12 cellular contexts compared by ENCODE assay signal in genomic region chr16:3262517-3262916, GRCh38. TPM values are rescaled to one million over a fixed set of nuclear protein-coding genes. Genes with fewer than 3 reads are reported as not detected.
A peak's percentile ranks its signal among the peaks of the same experiment; 100 is the strongest.
DNase-seq lines count a peak whose midpoint lies in the region; ATAC-seq and TF ChIP-seq lines count a peak whose summit lies in the region.
"Had no signal": no experiment of that assay in that cellular context is flagged by ENCODE, and none has a peak within 500 bp of the region (broad histone marks: within the 10 kb centered on the region; RNA-seq: fewer than 3 reads in every experiment).

No MANE protein-coding gene starts in this region.

- no peak overlapping the region for H3K4me3 ChIP-seq in NT2/D1 (ENCODE audit: insufficient read length, low read depth)
- H3K4me3 ChIP-seq in spleen: peak overlapping the region in 1 of 8 donors; percentile 91

- H3K27me3 ChIP-seq in NT2/D1 (ENCODE audit: insufficient read depth, insufficient read length): no peaks in the 10 kb centered on the region
- H3K27me3 ChIP-seq in spleen (replicated peaks in 1 of 7): peaks cover 0 to 10% (median 0%) of the 10 kb centered on the region in 7 donors

- H3K36me3 ChIP-seq in NT2/D1 (ENCODE audit: insufficient read depth, insufficient read length, low read length): no peaks in the 10 kb centered on the region
- peaks cover 0 to 27% (median 3%) of the 10 kb centered on the region in 6 donors for H3K36me3 ChIP-seq in spleen

- H3K27ac ChIP-seq in spleen: peak overlapping the region; percentile 96 to 100 (median 99)

- peak overlapping the region; percentile 90 for H3K27ac Mint-ChIP-seq in central memory CD8-positive, alpha-beta T cell (ENCODE audit: low read depth)

- WGBS in spleen, 5 donors: 95 to 97% (median 96%) methylated on average over 4 of the region's 4 CpGs

- intact Hi-C loops in spleen (cut with DNase I; ENCODE audit: low total_unique reads) (no loop called here), posterior vena cava (cut with DNase I) (no loop called here)

- H3K4me1 Mint-ChIP-seq in activated T-cell treated with anti-CD3 and anti-CD28 coated beads, Interleukin-2, amount 50 U/mL, for 4 hours (ENCODE audit: low read depth): peaks cover 35% of the 10 kb centered on the region
- peaks cover 30% of the 10 kb centered on the region for H3K4me1 Mint-ChIP-seq in central memory CD8-positive, alpha-beta T cell

- TF ChIP-seq POLR2A in spleen (IDR thresholded peaks at IDR 0.05): no peak

- H3K9me3 ChIP-seq in NT2/D1 (ENCODE audit: insufficient read depth, low read length) (no peaks in the 10 kb centered on the region; the same call in 1 of the 2 replicates), spleen (peaks cover 0 to 13% (median 0%) of the 10 kb centered on the region in 8 donors)

- H3K4me3 Mint-ChIP-seq in activated T-cell treated with anti-CD3 and anti-CD28 coated beads, Interleukin-2, amount 50 U/mL, for 4 hours: peak overlapping the region; percentile 85
- peak overlapping the region; percentile 85 for H3K4me3 Mint-ChIP-seq in central memory CD8-positive, alpha-beta T cell

- DNase-seq in activated T-cell treated with anti-CD3 and anti-CD28 coated beads, Interleukin-2, amount 50 U/mL, for 4 hours: no peak
- DNase-seq in activated T-cell treated with anti-CD3 and anti-CD28 coated beads for 4 hours (no peak), NT2/D1 (ENCODE audit: low read depth, low spot score) (no peak), spleen (no peak), posterior vena cava (ENCODE audit: low spot score) (no peak), NCI-H1694 (lab: John Stamatoyannopoulos, UW) (no peak), NCI-H226 (no peak)
- DNase-seq in central memory CD8-positive, alpha-beta T cell (ENCODE audit: low spot score in 2 of 2): no peak
- DNase-seq: EL; NK-92 treated with Interleukin-12 subunit alpha and Interleukin-12 subunit beta, amount 100 ng/mL, for 24 hours had no signal

- TF ChIP-seq CTCF in spleen (IDR thresholded peaks at IDR 0.05 in 8 of 11, conservative IDR thresholded peaks at IDR 0.05 in 3 of 11): no peak

- H3K9ac ChIP-seq in NT2/D1 (ENCODE audit: insufficient read length, low read depth): peak overlapping the region; percentile 11

- H3K4me1 ChIP-seq in NT2/D1 (ENCODE audit: insufficient read depth, insufficient read length) (peaks cover 5% of the 10 kb centered on the region), spleen (peaks cover 9 to 71% (median 36%) of the 10 kb centered on the region in 6 donors)

- no peaks in the 10 kb centered on the region for H3K36me3 Mint-ChIP-seq in activated T-cell treated with anti-CD3 and anti-CD28 coated beads, Interleukin-2, amount 50 U/mL, for 4 hours (ENCODE audit: insufficient read depth)
- peaks cover 25% of the 10 kb centered on the region for H3K36me3 Mint-ChIP-seq in central memory CD8-positive, alpha-beta T cell (ENCODE audit: insufficient read depth)

- no peak for ATAC-seq in activated T-cell treated with anti-CD3 and anti-CD28 coated beads, Interleukin-2, amount 50 U/mL, for 4 hours
- ATAC-seq in central memory CD8-positive, alpha-beta T cell (replicated peaks; ENCODE audit: extremely low read depth, poor library complexity, severe bottlenecking): no peak
- ATAC-seq: activated CD4-positive, CD25-positive, alpha-beta regulatory T cell treated with anti-CD3 and anti-CD28 coated beads, Interleukin-2, amount 50 U/mL, for 24 hours had no signal

- H3K27me3 Mint-ChIP-seq in activated T-cell treated with anti-CD3 and anti-CD28 coated beads, Interleukin-2, amount 50 U/mL, for 4 hours (ENCODE audit: low read depth): no peaks in the 10 kb centered on the region
- peaks cover 6% of the 10 kb centered on the region for H3K27me3 Mint-ChIP-seq in central memory CD8-positive, alpha-beta T cell

- H3K9me3 Mint-ChIP-seq in activated T-cell treated with anti-CD3 and anti-CD28 coated beads, Interleukin-2, amount 50 U/mL, for 4 hours: no peaks in the 10 kb centered on the region
- no peaks in the 10 kb centered on the region for H3K9me3 Mint-ChIP-seq in central memory CD8-positive, alpha-beta T cell

RNA-seq across cellular contexts. Expression of gene MEFV, which starts 6.1 kb away (rescaled TPM):
- under 1 TPM in 1 of 3 donors, not detected in 2; 0.14 TPM for total RNA-seq in activated T-cell treated with anti-CD3 and anti-CD28 coated beads, Interleukin-2, amount 50 U/mL, for 4 hours
- total RNA-seq in spleen: 10 to 100 TPM; 14.9 to 61.1 (median 28.0) TPM
- polyA plus RNA-seq in spleen: 1 to 10 TPM in 2 of 3 donors, under 1 TPM in 1; 0.39 to 3.7 (median 1.2) TPM
- total RNA-seq in posterior vena cava: 1 to 10 TPM; 1.9 to 4.9 TPM
- total RNA-seq: M059J had no signal

RNA-seq across cellular contexts. Expression of gene ZNF263, which starts 20.8 kb away (rescaled TPM):
- 10 to 100 TPM; 39.7 to 44.5 (median 41.5) TPM for total RNA-seq in activated T-cell treated with anti-CD3 and anti-CD28 coated beads, Interleukin-2, amount 50 U/mL, for 4 hours
- total RNA-seq in spleen (10 to 100 TPM; 27.8 to 51.9 (median 39.1) TPM), posterior vena cava (10 to 100 TPM; 19.8 to 21.2 TPM)
- 10 to 100 TPM; 16.0 to 21.6 (median 19.8) TPM for polyA plus RNA-seq in spleen

RNA-seq across cellular contexts. Expression of gene ZNF200, which starts 27.6 kb away (rescaled TPM):
- 1 to 10 TPM; 9.0 to 9.7 (median 9.6) TPM for total RNA-seq in activated T-cell treated with anti-CD3 and anti-CD28 coated beads, Interleukin-2, amount 50 U/mL, for 4 hours
- total RNA-seq in spleen (10 to 100 TPM; 14.2 to 24.4 (median 15.4) TPM), posterior vena cava (1 to 10 TPM; 5.1 to 6.9 TPM)
- polyA plus RNA-seq in spleen: 1 to 10 TPM; 4.2 to 6.3 (median 4.8) TPM

RNA-seq across cellular contexts. Expression of gene TIGD7, which starts 42.7 kb away (rescaled TPM):
- 1 to 10 TPM; 1.7 to 3.2 (median 2.1) TPM for total RNA-seq in activated T-cell treated with anti-CD3 and anti-CD28 coated beads, Interleukin-2, amount 50 U/mL, for 4 hours
- total RNA-seq in spleen (10 to 100 TPM in 2 of 7 donors, 1 to 10 TPM in 5; 5.8 to 12.0 (median 9.2) TPM), posterior vena cava (1 to 10 TPM; 6.4 to 9.1 TPM)
- 1 to 10 TPM; 3.6 to 3.8 (median 3.7) TPM for polyA plus RNA-seq in spleen

RNA-seq across cellular contexts. Expression of gene ZNF75A, which starts 42.8 kb away (rescaled TPM):
- total RNA-seq in activated T-cell treated with anti-CD3 and anti-CD28 coated beads, Interleukin-2, amount 50 U/mL, for 4 hours: 10 to 100 TPM; 20.9 to 23.1 (median 21.9) TPM
- total RNA-seq in spleen: 10 to 100 TPM; 29.7 to 48.2 (median 42.5) TPM
- polyA plus RNA-seq in spleen: 10 to 100 TPM; 17.1 to 30.1 (median 24.2) TPM
- total RNA-seq in posterior vena cava: 10 to 100 TPM; 17.5 to 21.3 TPM
